Comparison of ENCODE assay signal across 9 cellular contexts in genomic region chr9:36855443-36856315, GRCh38.
DNase-seq lines count a peak whose midpoint lies in the region; ATAC-seq, FAIRE-seq and TF ChIP-seq lines count a peak whose summit lies in the region.
"Had no signal": no experiment of that assay in that cellular context is flagged by ENCODE, and none has a peak within 500 bp of the region (broad histone marks: within the 10 kb centered on the region; RNA-seq: fewer than 3 reads in every experiment).

No MANE protein-coding gene starts in this region.

- no peaks in the 10 kb centered on the region for H3K36me3 ChIP-seq in psoas muscle (ENCODE audit: insufficient read depth in 1 of 2, low read depth in 1 of 2)

- peaks cover 0 to 9% (median 5%) of the 10 kb centered on the region in 3 donors for H3K27me3 ChIP-seq in psoas muscle (ENCODE audit: insufficient read depth in 3 of 3, low read length in 2 of 3)

- ATAC-seq in HG03045 (IDR thresholded peaks at IDR 0.05; ENCODE audit: unreplicated experiment) (peak; percentile 51), left colon (peak; percentile 77), psoas muscle (no peak), GM21737 (IDR thresholded peaks at IDR 0.05; ENCODE audit: unreplicated experiment) (no peak)

- no peaks in the 10 kb centered on the region for H3K4me1 ChIP-seq in psoas muscle

- DNase-seq in GM12891 (ENCODE audit: insufficient read length, low spot score): no peak
- peak; percentile 83 for DNase-seq in UCSD-AML1 (lab: John Stamatoyannopoulos, UW; ENCODE audit: unreplicated experiment)
- peak in 1 of 2 donors; percentile 59 for DNase-seq in left colon
- DNase-seq in psoas muscle: no peak
- DNase-seq in D341Med (ENCODE audit: low spot score): no peak
- DNase-seq in stimulated activated naive CD4-positive, alpha-beta T cell treated with Interleukin-2 at 50 U/mL for 16 hours (lab: John Stamatoyannopoulos, UW): no peak
- DNase-seq: left cardiac atrium had no signal

- no peak for TF ChIP-seq CTCF in psoas muscle (IDR thresholded peaks at IDR 0.05)

- no peak overlapping the region for H3K27ac ChIP-seq in psoas muscle

- FAIRE-seq in GM12891 (lab: Jason Lieb, UNC): peak; percentile 65

- intact Hi-C loops in left colon (cut with DNase I, micrococcal nuclease) (no loop called here), psoas muscle (cut with DNase I) (no loop called here)

- no peaks in the 10 kb centered on the region for H3K9me3 ChIP-seq in psoas muscle

- H3K4me3 ChIP-seq in psoas muscle: no peak overlapping the region

- TF ChIP-seq POLR2A in GM12891 (IDR thresholded peaks at IDR 0.05; ENCODE audit: low read depth, low read length): no peak

- WGBS in psoas muscle, 3 donors: 55 to 69% (median 59%) methylated on average over 9 of the region's 9 CpGs

TF ChIP-seq in GM12891, 5 proteins besides CTCF, POLR2A, EP300 and RAD21:
- no peak for TF ChIP-seq PAX5 (IDR thresholded peaks at IDR 0.05; ENCODE audit: insufficient read depth, low read length, severe bottlenecking)
- TF ChIP-seq SPI1 (IDR thresholded peaks at IDR 0.05; ENCODE audit: low read depth, low read length): no peak
- TF ChIP-seq TAF1 (IDR thresholded peaks at IDR 0.05; ENCODE audit: low read depth, low read length): no peak
- TF ChIP-seq POU2F2 (IDR thresholded peaks at IDR 0.05; ENCODE audit: low read depth, low read length): no peak
- TF ChIP-seq POLR2AphosphoS5 (IDR thresholded peaks at IDR 0.05; ENCODE audit: low read depth, low read length): no peak

Comparison
In these comparisons a context has a peak if more than half of its experiments do, and no peak if none do; other contexts are left out.
1. ATAC-seq: peak in HG03045 (single experiment) and left colon (single experiment); none in psoas muscle (0 of 4) and GM21737 (single experiment).